1 cellular context compared by ENCODE assay signal in the genomic region with DNA sequence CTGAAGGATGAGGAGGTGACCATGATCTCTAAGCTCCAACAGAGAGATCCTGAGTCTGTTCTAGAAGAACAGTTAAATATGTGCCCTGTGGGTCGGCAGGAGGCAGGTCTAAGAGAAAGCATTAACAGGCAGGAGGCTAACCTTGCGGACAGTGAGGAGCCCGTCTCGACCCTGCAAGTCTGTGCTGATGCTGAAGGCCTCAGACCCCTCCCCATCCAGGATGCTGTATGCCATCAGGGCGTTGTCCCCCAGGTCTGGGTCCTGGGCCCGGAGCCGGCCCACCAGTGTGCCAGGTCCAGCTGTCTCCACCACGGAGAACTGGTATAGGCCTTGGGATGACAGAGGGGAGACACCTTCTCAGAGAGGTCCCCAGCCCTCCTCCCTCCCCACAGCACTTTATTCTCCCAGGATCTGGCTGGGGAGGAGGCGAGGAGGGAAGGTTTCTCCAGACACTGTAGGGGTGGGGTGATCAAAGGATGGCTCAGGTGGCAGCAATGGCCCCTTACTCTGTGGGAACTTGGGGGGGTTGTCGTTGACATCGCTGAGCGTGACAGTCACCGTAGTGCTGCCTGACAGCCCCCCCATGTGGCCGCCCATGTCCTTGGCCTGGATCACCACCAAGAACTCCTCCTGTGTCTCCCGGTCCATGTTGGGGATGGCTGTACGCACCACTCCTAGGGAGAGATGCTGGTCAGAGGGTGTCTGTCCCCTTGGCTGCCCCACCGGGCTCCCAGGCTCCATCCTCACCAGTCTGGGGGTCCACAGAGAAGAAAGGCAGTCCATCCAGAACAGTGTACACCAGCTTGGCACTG.
TF ChIP-seq lines count a peak whose summit lies in the region.

No MANE protein-coding gene starts in this region.

TF ChIP-seq in HepG2, 621 proteins besides CTCF, POLR2A, EP300 and RAD21 (continued from another document):
- TF ChIP-seq KDM6A (CRISPR knock-in tag; IDR thresholded peaks at IDR 0.05; ENCODE audit: low read depth) (no peak), ZNF639 (CRISPR knock-in tag; conservative IDR thresholded peaks at IDR 0.05) (no peak), ARNT (IDR thresholded peaks at IDR 0.05) (no peak), TBX3 (IDR thresholded peaks at IDR 0.05; ENCODE audit: borderline replicate concordance) (no peak), HMGXB4 (CRISPR knock-in tag; IDR thresholded peaks at IDR 0.05; ENCODE audit: borderline replicate concordance in 1 of 2, low read depth in 1 of 2) (0 out of 4 replicates have a peak, but pooled peaks of 1 of the 2 experiments have one; percentile 47), PHF5A (CRISPR knock-in tag; IDR thresholded peaks at IDR 0.05; ENCODE audit: low read depth, unreplicated experiment) (no peak), THYN1 (CRISPR knock-in tag; IDR thresholded peaks at IDR 0.05; ENCODE audit: borderline replicate concordance, low read depth) (no peak), DDIT3 (CRISPR knock-in tag; IDR thresholded peaks at IDR 0.05) (no peak), CENPBD1 (CRISPR knock-in tag; IDR thresholded peaks at IDR 0.05; ENCODE audit: borderline replicate concordance, low read depth) (no peak), MTF1 (CRISPR knock-in tag; IDR thresholded peaks at IDR 0.05) (no peak), TEAD3 (CRISPR knock-in tag; optimal IDR thresholded peaks at IDR 0.05; ENCODE audit: borderline replicate concordance) (peak; percentile 19), ARHGAP35 (CRISPR knock-in tag; IDR thresholded peaks at IDR 0.05; ENCODE audit: borderline replicate concordance) (0 out of 2 replicates have a peak, but pooled peaks have one; percentile 40), AKAP8 (CRISPR knock-in tag; IDR thresholded peaks at IDR 0.05) (no peak), ZHX2 (IDR thresholded peaks at IDR 0.05; ENCODE audit: low read depth) (0 out of 2 replicates have a peak, but pooled peaks have one; percentile 23), ZHX2 (CRISPR knock-in tag; IDR thresholded peaks at IDR 0.05; ENCODE audit: borderline replicate concordance) (no peak), DR1 (CRISPR knock-in tag; IDR thresholded peaks at IDR 0.05) (no peak)
- TF ChIP-seq, protein P1, sequence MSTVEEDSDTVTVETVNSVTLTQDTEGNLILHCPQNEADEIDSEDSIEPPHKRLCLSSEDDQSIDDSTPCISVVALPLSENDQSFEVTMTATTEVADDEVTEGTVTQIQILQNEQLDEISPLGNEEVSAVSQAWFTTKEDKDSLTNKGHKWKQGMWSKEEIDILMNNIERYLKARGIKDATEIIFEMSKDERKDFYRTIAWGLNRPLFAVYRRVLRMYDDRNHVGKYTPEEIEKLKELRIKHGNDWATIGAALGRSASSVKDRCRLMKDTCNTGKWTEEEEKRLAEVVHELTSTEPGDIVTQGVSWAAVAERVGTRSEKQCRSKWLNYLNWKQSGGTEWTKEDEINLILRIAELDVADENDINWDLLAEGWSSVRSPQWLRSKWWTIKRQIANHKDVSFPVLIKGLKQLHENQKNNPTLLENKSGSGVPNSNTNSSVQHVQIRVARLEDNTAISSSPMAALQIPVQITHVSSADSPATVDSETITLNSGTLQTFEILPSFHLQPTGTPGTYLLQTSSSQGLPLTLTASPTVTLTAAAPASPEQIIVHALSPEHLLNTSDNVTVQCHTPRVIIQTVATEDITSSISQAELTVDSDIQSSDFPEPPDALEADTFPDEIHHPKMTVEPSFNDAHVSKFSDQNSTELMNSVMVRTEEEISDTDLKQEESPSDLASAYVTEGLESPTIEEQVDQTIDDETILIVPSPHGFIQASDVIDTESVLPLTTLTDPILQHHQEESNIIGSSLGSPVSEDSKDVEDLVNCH (CRISPR knock-in tag; IDR thresholded peaks at IDR 0.05), result no peak
- TF ChIP-seq, protein P2, sequence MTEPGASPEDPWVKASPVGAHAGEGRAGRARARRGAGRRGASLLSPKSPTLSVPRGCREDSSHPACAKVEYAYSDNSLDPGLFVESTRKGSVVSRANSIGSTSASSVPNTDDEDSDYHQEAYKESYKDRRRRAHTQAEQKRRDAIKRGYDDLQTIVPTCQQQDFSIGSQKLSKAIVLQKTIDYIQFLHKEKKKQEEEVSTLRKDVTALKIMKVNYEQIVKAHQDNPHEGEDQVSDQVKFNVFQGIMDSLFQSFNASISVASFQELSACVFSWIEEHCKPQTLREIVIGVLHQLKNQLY (CRISPR knock-in tag; IDR thresholded peaks at IDR 0.05), result no peak
- TF ChIP-seq, protein P3, sequence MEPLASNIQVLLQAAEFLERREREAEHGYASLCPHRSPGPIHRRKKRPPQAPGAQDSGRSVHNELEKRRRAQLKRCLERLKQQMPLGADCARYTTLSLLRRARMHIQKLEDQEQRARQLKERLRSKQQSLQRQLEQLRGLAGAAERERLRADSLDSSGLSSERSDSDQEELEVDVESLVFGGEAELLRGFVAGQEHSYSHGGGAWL (CRISPR knock-in tag; IDR thresholded peaks at IDR 0.05), result 0 out of 2 replicates have a peak, but pooled peaks have one; percentile 12
- TF ChIP-seq, protein P4, sequence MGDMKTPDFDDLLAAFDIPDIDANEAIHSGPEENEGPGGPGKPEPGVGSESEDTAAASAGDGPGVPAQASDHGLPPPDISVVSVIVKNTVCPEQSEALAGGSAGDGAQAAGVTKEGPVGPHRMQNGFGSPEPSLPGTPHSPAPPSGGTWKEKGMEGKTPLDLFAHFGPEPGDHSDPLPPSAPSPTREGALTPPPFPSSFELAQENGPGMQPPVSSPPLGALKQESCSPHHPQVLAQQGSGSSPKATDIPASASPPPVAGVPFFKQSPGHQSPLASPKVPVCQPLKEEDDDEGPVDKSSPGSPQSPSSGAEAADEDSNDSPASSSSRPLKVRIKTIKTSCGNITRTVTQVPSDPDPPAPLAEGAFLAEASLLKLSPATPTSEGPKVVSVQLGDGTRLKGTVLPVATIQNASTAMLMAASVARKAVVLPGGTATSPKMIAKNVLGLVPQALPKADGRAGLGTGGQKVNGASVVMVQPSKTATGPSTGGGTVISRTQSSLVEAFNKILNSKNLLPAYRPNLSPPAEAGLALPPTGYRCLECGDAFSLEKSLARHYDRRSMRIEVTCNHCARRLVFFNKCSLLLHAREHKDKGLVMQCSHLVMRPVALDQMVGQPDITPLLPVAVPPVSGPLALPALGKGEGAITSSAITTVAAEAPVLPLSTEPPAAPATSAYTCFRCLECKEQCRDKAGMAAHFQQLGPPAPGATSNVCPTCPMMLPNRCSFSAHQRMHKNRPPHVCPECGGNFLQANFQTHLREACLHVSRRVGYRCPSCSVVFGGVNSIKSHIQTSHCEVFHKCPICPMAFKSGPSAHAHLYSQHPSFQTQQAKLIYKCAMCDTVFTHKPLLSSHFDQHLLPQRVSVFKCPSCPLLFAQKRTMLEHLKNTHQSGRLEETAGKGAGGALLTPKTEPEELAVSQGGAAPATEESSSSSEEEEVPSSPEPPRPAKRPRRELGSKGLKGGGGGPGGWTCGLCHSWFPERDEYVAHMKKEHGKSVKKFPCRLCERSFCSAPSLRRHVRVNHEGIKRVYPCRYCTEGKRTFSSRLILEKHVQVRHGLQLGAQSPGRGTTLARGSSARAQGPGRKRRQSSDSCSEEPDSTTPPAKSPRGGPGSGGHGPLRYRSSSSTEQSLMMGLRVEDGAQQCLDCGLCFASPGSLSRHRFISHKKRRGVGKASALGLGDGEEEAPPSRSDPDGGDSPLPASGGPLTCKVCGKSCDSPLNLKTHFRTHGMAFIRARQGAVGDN (CRISPR knock-in tag; IDR thresholded peaks at IDR 0.05), result no peak; the same call in 1 of the 2 replicates
- TF ChIP-seq, protein P5, sequence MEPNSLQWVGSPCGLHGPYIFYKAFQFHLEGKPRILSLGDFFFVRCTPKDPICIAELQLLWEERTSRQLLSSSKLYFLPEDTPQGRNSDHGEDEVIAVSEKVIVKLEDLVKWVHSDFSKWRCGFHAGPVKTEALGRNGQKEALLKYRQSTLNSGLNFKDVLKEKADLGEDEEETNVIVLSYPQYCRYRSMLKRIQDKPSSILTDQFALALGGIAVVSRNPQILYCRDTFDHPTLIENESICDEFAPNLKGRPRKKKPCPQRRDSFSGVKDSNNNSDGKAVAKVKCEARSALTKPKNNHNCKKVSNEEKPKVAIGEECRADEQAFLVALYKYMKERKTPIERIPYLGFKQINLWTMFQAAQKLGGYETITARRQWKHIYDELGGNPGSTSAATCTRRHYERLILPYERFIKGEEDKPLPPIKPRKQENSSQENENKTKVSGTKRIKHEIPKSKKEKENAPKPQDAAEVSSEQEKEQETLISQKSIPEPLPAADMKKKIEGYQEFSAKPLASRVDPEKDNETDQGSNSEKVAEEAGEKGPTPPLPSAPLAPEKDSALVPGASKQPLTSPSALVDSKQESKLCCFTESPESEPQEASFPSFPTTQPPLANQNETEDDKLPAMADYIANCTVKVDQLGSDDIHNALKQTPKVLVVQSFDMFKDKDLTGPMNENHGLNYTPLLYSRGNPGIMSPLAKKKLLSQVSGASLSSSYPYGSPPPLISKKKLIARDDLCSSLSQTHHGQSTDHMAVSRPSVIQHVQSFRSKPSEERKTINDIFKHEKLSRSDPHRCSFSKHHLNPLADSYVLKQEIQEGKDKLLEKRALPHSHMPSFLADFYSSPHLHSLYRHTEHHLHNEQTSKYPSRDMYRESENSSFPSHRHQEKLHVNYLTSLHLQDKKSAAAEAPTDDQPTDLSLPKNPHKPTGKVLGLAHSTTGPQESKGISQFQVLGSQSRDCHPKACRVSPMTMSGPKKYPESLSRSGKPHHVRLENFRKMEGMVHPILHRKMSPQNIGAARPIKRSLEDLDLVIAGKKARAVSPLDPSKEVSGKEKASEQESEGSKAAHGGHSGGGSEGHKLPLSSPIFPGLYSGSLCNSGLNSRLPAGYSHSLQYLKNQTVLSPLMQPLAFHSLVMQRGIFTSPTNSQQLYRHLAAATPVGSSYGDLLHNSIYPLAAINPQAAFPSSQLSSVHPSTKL (CRISPR knock-in tag; IDR thresholded peaks at IDR 0.05), result no peak
